In the genomic region with DNA sequence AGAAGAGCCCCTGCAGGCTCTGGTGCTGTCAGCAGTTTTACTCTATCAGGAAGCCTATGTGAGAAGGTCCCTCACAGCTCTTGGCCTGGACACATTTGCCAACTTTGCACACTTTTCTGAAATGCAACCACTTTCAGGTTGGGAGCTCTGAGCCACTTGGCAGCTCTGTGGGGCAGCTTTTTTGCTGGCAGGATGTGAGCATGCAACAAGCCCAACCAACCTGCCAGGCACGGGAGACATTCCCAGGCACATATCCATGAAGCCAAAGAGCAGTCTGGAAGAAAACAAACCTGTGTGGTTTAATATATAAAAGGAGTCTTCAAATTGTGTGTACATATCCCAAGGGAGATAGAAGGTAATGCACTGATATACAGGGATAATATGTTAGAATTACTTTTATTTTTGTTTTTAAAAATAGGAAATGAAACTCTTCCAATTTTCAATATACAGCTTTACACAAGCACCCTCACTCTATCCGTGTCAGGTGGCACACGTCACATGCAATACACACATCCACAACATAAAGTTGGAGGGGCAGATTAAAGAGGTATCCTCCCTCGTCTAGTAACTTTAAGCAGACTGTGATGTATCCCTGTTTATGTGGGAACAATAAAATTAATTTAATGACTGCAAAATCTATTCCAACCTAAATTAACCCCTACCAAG, we compare ENCODE assay signal across 14 cellular contexts.
"Had no signal": no experiment of that assay in that cellular context is flagged by ENCODE, and none has a peak within 500 bp of the region (broad histone marks: within the 10 kb centered on the region; RNA-seq: fewer than 3 reads in every experiment).

No MANE protein-coding gene starts in this region.

- H3K36me3 ChIP-seq: tibial artery, vagina had no signal

- H3K9me3 ChIP-seq: tibial artery, vagina had no signal

- H3K27me3 Mint-ChIP-seq: activated CD4-positive, alpha-beta T cell treated with anti-CD3 and anti-CD28 coated beads, Interleukin-2, amount 10 ng/mL, durations not matched to agents 24 days and 14 days; brain had no signal

- H3K36me3 Mint-ChIP-seq: brain had no signal

- H3K4me3 ChIP-seq: tibial artery, vagina had no signal

- H3K27me3 ChIP-seq: tibial artery, vagina had no signal

- ATAC-seq: WTC11 had no signal

- H3K4me1 Mint-ChIP-seq: activated CD4-positive, alpha-beta T cell treated with anti-CD3 and anti-CD28 coated beads, Interleukin-2, amount 10 ng/mL, durations not matched to agents 24 days and 14 days; nephron progenitor cell had no signal

- H3K27ac ChIP-seq: tibial artery, vagina had no signal

- DNase-seq: activated CD4-positive, alpha-beta T cell treated with anti-CD3 and anti-CD28 coated beads, Interleukin-2, amount 10 ng/mL, durations not matched to agents 24 days and 14 days; activated naive CD4-positive, alpha-beta T cell treated with anti-CD3 and anti-CD28 coated beads, Interleukin-2, amount 50 U/mL, for 16 hours; cerebellar nuclear complex; dermis blood vessel endothelial cell; erythroblast; mesendoderm; nephron progenitor cell; retina; tibial artery had no signal

- H3K27ac Mint-ChIP-seq: activated CD4-positive, alpha-beta T cell treated with anti-CD3 and anti-CD28 coated beads, Interleukin-2, amount 10 ng/mL, durations not matched to agents 24 days and 14 days; activated T-helper 2 cell treated with anti-CD3 and anti-CD28 coated beads, Interferon-gamma antibody, Interleukin-2, Interleukin-4, amounts not matched to agents 10 μg/mL and 5 μg/mL and 100 μg/mL, durations not matched to agents 14 hours and 24 hours and 36 hours; T-helper 1 cell treated with Interleukin-12 subunit alpha and Interleukin-12 subunit beta and Interleukin-4 antibody, amounts not matched to agents 30 μg/mL and 1 μg/mL, for 36 hours; WTC11 had no signal

- H3K9me3 Mint-ChIP-seq: nephron progenitor cell; T-helper 1 cell treated with Interleukin-12 subunit alpha and Interleukin-12 subunit beta and Interleukin-4 antibody, amounts not matched to agents 30 μg/mL and 1 μg/mL, for 36 hours had no signal

- H3K4me3 Mint-ChIP-seq: activated CD4-positive, alpha-beta T cell treated with anti-CD3 and anti-CD28 coated beads, Interleukin-2, amount 10 ng/mL, durations not matched to agents 24 days and 14 days; brain; nephron progenitor cell; T-helper 1 cell treated with Interleukin-12 subunit alpha and Interleukin-12 subunit beta and Interleukin-4 antibody, amounts not matched to agents 30 μg/mL and 1 μg/mL, for 36 hours; WTC11 had no signal
